ENCODE assay signal across 9 cellular contexts in genomic region chr4:101191302-101192098, GRCh38.
DNase-seq lines count a peak whose midpoint lies in the region; ATAC-seq lines count a peak whose summit lies in the region.
"Had no signal": no experiment of that assay in that cellular context is flagged by ENCODE, and none has a peak within 500 bp of the region (broad histone marks: within the 10 kb centered on the region; RNA-seq: fewer than 3 reads in every experiment).

No MANE protein-coding gene starts in this region.

- no peak overlapping the region for H3K27ac Mint-ChIP-seq in activated naive CD4-positive, alpha-beta T cell treated with anti-CD3 and anti-CD28 coated beads, Interleukin-2, amount 50 U/mL, for 72 hours
- H3K27ac Mint-ChIP-seq: activated T-helper 2 cell treated with anti-CD3 and anti-CD28 coated beads, Interferon-gamma antibody, Interleukin-2, Interleukin-4, amounts not matched to agents 10 μg/mL and 5 μg/mL and 100 μg/mL, durations not matched to agents 14 hours and 24 hours and 36 hours had no signal

- DNase-seq in DMS 273 (lab: John Stamatoyannopoulos, UW; ENCODE audit: unreplicated experiment) (peak; percentile 40), DMS 273 treated with DMSO at 0.1 percent for 48 hours (lab: John Stamatoyannopoulos, UW) (no peak), midbrain (lab: John Stamatoyannopoulos, UW) (peak; percentile 77), ureter (ENCODE audit: low spot score) (peak; percentile 80)
- no peak for DNase-seq in activated naive CD4-positive, alpha-beta T cell treated with anti-CD3 and anti-CD28 coated beads, Interleukin-2, amount 50 U/mL, for 72 hours (ENCODE audit: low spot score in 2 of 2)
- no peak for DNase-seq in activated CD8-positive, alpha-beta memory T cell treated with anti-CD3 and anti-CD28 coated beads, Interleukin-2, amount 50 U/mL, for 4 hours

- ATAC-seq in esophagus mucosa (peak; percentile 49), GM21723 (IDR thresholded peaks at IDR 0.05; ENCODE audit: unreplicated experiment) (no peak)
- no peak for ATAC-seq in activated naive CD4-positive, alpha-beta T cell treated with anti-CD3 and anti-CD28 coated beads, Interleukin-2, amount 50 U/mL, for 72 hours

- no peaks in the 10 kb centered on the region for H3K36me3 Mint-ChIP-seq in activated naive CD4-positive, alpha-beta T cell treated with anti-CD3 and anti-CD28 coated beads, Interleukin-2, amount 50 U/mL, for 72 hours

- no peaks in the 10 kb centered on the region for H3K9me3 Mint-ChIP-seq in activated naive CD4-positive, alpha-beta T cell treated with anti-CD3 and anti-CD28 coated beads, Interleukin-2, amount 50 U/mL, for 72 hours
- H3K9me3 Mint-ChIP-seq: activated T-helper 2 cell treated with anti-CD3 and anti-CD28 coated beads, Interferon-gamma antibody, Interleukin-2, Interleukin-4, amounts not matched to agents 10 μg/mL and 5 μg/mL and 100 μg/mL, durations not matched to agents 14 hours and 24 hours and 36 hours had no signal

Comparison
In these comparisons a context has a peak if more than half of its experiments do, and no peak if none do; other contexts are left out.
1. DNase-seq: peak in DMS 273 (single experiment), midbrain (single experiment) and ureter (single experiment); none in DMS 273 treated with DMSO at 0.1 percent for 48 hours (single experiment), activated naive CD4-positive, alpha-beta T cell treated with anti-CD3 and anti-CD28 coated beads, Interleukin-2, amount 50 U/mL, for 72 hours (0 of 2) and activated CD8-positive, alpha-beta memory T cell treated with anti-CD3 and anti-CD28 coated beads, Interleukin-2, amount 50 U/mL, for 4 hours (single experiment).